8 cellular contexts compared by ENCODE assay signal in genomic region chr4:78951862-78952472, GRCh38. TPM values are rescaled to one million over a fixed set of nuclear protein-coding genes. Genes with fewer than 3 reads are reported as not detected.
A peak's percentile ranks its signal among the peaks of the same experiment; 100 is the strongest.
DNase-seq lines count a peak whose midpoint lies in the region; ATAC-seq, FAIRE-seq and TF ChIP-seq lines count a peak whose summit lies in the region.

No MANE protein-coding gene starts in this region.

- WGBS in right lobe of liver (ENCODE audit: insufficient coverage, low coverage, low lambda C conversion rate, missing lambda C conversion rate): 51% methylated on average over 3 of the region's 3 CpGs

- no peak overlapping the region for H3K27ac ChIP-seq in right lobe of liver

- FAIRE-seq in colon (lab: Jason Lieb, UNC): peak; percentile 73

- ATAC-seq in GM21526 (IDR thresholded peaks at IDR 0.05; ENCODE audit: low FRiP score, unreplicated experiment) (peak; percentile 72), right lobe of liver (peak; percentile 85 to 93 (median 88))

- H3K4me1 ChIP-seq in right lobe of liver: no peaks in the 10 kb centered on the region

- H3K4me3 ChIP-seq in Jurkat, Clone E6-1 (ENCODE audit: low read length): no peak overlapping the region
- no peak overlapping the region for H3K4me3 ChIP-seq in right lobe of liver

- no peak for TF ChIP-seq POLR2A in right lobe of liver (IDR thresholded peaks at IDR 0.05)

- intact Hi-C loops in right lobe of liver (cut with DNase I): loop anchor here in 1 of 2 donors (10.0 kb wide), 1 partner anchor 623 kb away; no protein-coding TSS in a partner anchor

- no peaks in the 10 kb centered on the region for H3K36me3 ChIP-seq in right lobe of liver

- DNase-seq in NOMO-1 (lab: John Stamatoyannopoulos, UW; ENCODE audit: unreplicated experiment in 2 of 2) (peak; percentile 39 to 43), NOMO-1 treated with dmso at 0.1 percent for 144 hours (lab: John Stamatoyannopoulos, UW; ENCODE audit: unreplicated experiment) (no peak), SK-MEL-5 (ENCODE audit: low read depth, low spot score) (peak; percentile 65), right lobe of liver (no peak), NCI-H524 treated with DMSO at 0.1 percent for 48 hours (lab: John Stamatoyannopoulos, UW) (no peak)
- DNase-seq in Jurkat, Clone E6-1 (ENCODE audit: low read depth, low spot score): peak; percentile 32

- TF ChIP-seq CTCF in right lobe of liver (IDR thresholded peaks at IDR 0.05): peak; percentile 58 to 80 (median 71)

- no peaks in the 10 kb centered on the region for H3K9me3 ChIP-seq in right lobe of liver

- H3K27me3 ChIP-seq in right lobe of liver: no peaks in the 10 kb centered on the region

- in situ Hi-C loops in SK-MEL-5 (cut with HindIII; ENCODE audit: low pct_unique_long_range_greater_than_20kb, low sequenced_read_pairs): no loop called here

RNA-seq across cellular contexts. Expression of gene PAQR3, which starts 12.7 kb away (rescaled TPM):
- polyA plus RNA-seq in Jurkat, Clone E6-1 (2012; ENCODE audit: insufficient read depth, insufficient read length): 47.6 TPM
- 11.6 and 12.6 TPM in 2 replicates for total RNA-seq in SK-MEL-5 (2014; rRNA removed; shearing (Covaris generic))
- polyA plus RNA-seq in SK-MEL-5 (2015; cell fraction: cytosol; rRNA removed): 12.5 and 15.0 TPM in 2 replicates
- 23.4 and 25.0 TPM in 2 replicates for polyA plus RNA-seq in SK-MEL-5 (2015; cell fraction: nucleus; rRNA removed)
- total RNA-seq in right lobe of liver: 10 to 100 TPM in 1 of 6 experiments, 1 to 10 TPM in 5; 5.0 to 10.2 (median 7.2) TPM

Comparison
In these comparisons a context has a peak if more than half of its experiments do, and no peak if none do; other contexts are left out.
1. DNase-seq: peak in NOMO-1 (2 of 2), Jurkat, Clone E6-1 (single experiment) and SK-MEL-5 (single experiment); none in NOMO-1 treated with dmso at 0.1 percent for 144 hours (single experiment), right lobe of liver (0 of 3) and NCI-H524 treated with DMSO at 0.1 percent for 48 hours (single experiment).